In genomic region chr6:42961020-42961470, GRCh38 we compare ENCODE assay signal across 8 cellular contexts. TPM values are rescaled to one million over a fixed set of nuclear protein-coding genes. Genes with fewer than 3 reads are reported as not detected.
DNase-seq lines count a peak whose midpoint lies in the region; ATAC-seq and TF ChIP-seq lines count a peak whose summit lies in the region.
"Had no signal": no experiment of that assay in that cellular context is flagged by ENCODE, and none has a peak within 500 bp of the region (broad histone marks: within the 10 kb centered on the region; RNA-seq: fewer than 3 reads in every experiment).

No MANE protein-coding gene starts in this region.

- H3K27me3 Mint-ChIP-seq in stimulated activated naive B cell treated with anti-CD40 and anti-IgM and Interleukin-4, amounts not matched to agents 10 μg/mL and 1 μg/mL and 100 μg/mL, for 72 hours: peaks cover 5 to 20% of the 10 kb centered on the region in 2 donors

- H3K4me3 ChIP-seq in HEK293 (ENCODE audit: low read depth, low read length) (peak overlapping the region; percentile 44), astrocyte of the cerebellum (ENCODE audit: low read depth, low read length) (peak overlapping the region; percentile 46)

- H3K36me3 Mint-ChIP-seq in stimulated activated naive B cell treated with anti-CD40 and anti-IgM and Interleukin-4, amounts not matched to agents 10 μg/mL and 1 μg/mL and 100 μg/mL, for 72 hours: peaks cover 30 to 40% of the 10 kb centered on the region in 2 donors

- H3K4me1 Mint-ChIP-seq in stimulated activated naive B cell treated with anti-CD40 and anti-IgM and Interleukin-4, amounts not matched to agents 10 μg/mL and 1 μg/mL and 100 μg/mL, for 72 hours: peaks cover 17 to 20% of the 10 kb centered on the region in 2 donors

- no peaks in the 10 kb centered on the region for H3K9me3 Mint-ChIP-seq in stimulated activated naive B cell treated with anti-CD40 and anti-IgM and Interleukin-4, amounts not matched to agents 10 μg/mL and 1 μg/mL and 100 μg/mL, for 72 hours

- peak overlapping the region; percentile 82 to 89 for H3K4me3 Mint-ChIP-seq in stimulated activated naive B cell treated with anti-CD40 and anti-IgM and Interleukin-4, amounts not matched to agents 10 μg/mL and 1 μg/mL and 100 μg/mL, for 72 hours

- TF ChIP-seq CTCF in HEK293 (tag by site-specific recombination; IDR thresholded peaks at IDR 0.05): no peak
- TF ChIP-seq CTCF in astrocyte of the cerebellum (IDR thresholded peaks at IDR 0.05; ENCODE audit: low read depth, low read length, missing control alignments): no peak

- H3K27ac Mint-ChIP-seq in stimulated activated naive B cell treated with anti-CD40 and anti-IgM and Interleukin-4, amounts not matched to agents 10 μg/mL and 1 μg/mL and 100 μg/mL, for 72 hours: no peak overlapping the region

- H3K36me3 ChIP-seq in HEK293 (ENCODE audit: control insufficient read depth in 2 of 2, insufficient read depth in 1 of 2, low read length in 2 of 2): peaks cover 0 to 28% of the 10 kb centered on the region in 2 experiments; a peak in 2 of 3 replicates

- CTCF ChIA-PET in HEK293 (lab: Yijun Ruan, JAX): interaction anchor here (0.6 to 4.0 kb wide), 6 partner anchors 10 to 495 kb away, joined by 3 to 24 read pairs (median 4); no protein-coding TSS in a partner anchor

- no peaks in the 10 kb centered on the region for H3K9me3 ChIP-seq in HEK293 (ENCODE audit: control insufficient read depth, insufficient read depth, low read depth, low read length)

- POLR2A ChIA-PET in HEK293 (lab: Yijun Ruan, JAX): interaction anchor here (0.8 to 2.3 kb wide), 7 partner anchors 23 to 98 kb away, joined by 3 to 9 read pairs (median 4); partner anchors contain the start of genes CNPY3, CUL7, KLC4 and KLHDC3

- ATAC-seq in left colon (peak; percentile 2), GM19324 (IDR thresholded peaks at IDR 0.05; ENCODE audit: low FRiP score, unreplicated experiment) (no peak), GM18520 (IDR thresholded peaks at IDR 0.05; ENCODE audit: unreplicated experiment) (no peak)
- ATAC-seq in stimulated activated naive B cell treated with anti-CD40 and anti-IgM and Interleukin-4, amounts not matched to agents 10 μg/mL and 1 μg/mL and 100 μg/mL, for 72 hours (replicated peaks): no peak

- in situ Hi-C loops in astrocyte of the cerebellum (cut with HindIII; ENCODE audit: low sequenced_read_pairs): no loop called here

- 0 out of 2 replicates have a peak, but pooled peaks cover 4% of the 10 kb centered on the region for H3K4me1 ChIP-seq in HEK293 (ENCODE audit: control insufficient read depth, insufficient read depth, low read length)

- no peak overlapping the region for H3K27ac ChIP-seq in HEK293 (ENCODE audit: extremely low read depth, low read depth, low read length)

- intact Hi-C loops in left colon (cut with DNase I, micrococcal nuclease): no loop called here

- no peak for DNase-seq in astrocyte of the cerebellum (ENCODE audit: low read depth)
- DNase-seq in left colon: no peak
- DNase-seq in stimulated activated naive B cell treated with anti-CD40 and anti-IgM and Interleukin-4, amounts not matched to agents 10 μg/mL and 1 μg/mL and 100 μg/mL, for 72 hours: no peak
- no peak for DNase-seq in glomerular visceral epithelial cell (ENCODE audit: extremely low spot score)
- DNase-seq: KG1 had no signal

TF ChIP-seq in HEK293, 187 proteins besides CTCF, POLR2A, EP300 and RAD21 (continues in another document):
- no peak for TF ChIP-seq ZNF580 (tag by site-specific recombination; IDR thresholded peaks at IDR 0.05)
- no peak for TF ChIP-seq SCRT2 (tag by site-specific recombination; IDR thresholded peaks at IDR 0.05)
- TF ChIP-seq ZNF335 (tag by site-specific recombination; conservative IDR thresholded peaks at IDR 0.05): peak; percentile 79
- 0 out of 2 replicates have a peak, but pooled peaks have one; percentile 20 for TF ChIP-seq PRDM1 (tag by site-specific recombination; IDR thresholded peaks at IDR 0.05)
- no peak for TF ChIP-seq ZNF843 (tag by site-specific recombination; IDR thresholded peaks at IDR 0.05)
- TF ChIP-seq ZNF600 (tag by site-specific recombination; IDR thresholded peaks at IDR 0.05): peak; percentile 80
- TF ChIP-seq ZNF792 (tag by site-specific recombination; IDR thresholded peaks at IDR 0.05): no peak
- peak; percentile 34; the same call in 1 of the 2 replicates for TF ChIP-seq ZBTB7A (tag by site-specific recombination; IDR thresholded peaks at IDR 0.05; ENCODE audit: low read depth)
- no peak for TF ChIP-seq HOXD13 (CRISPR knock-in tag; IDR thresholded peaks at IDR 0.05; ENCODE audit: borderline replicate concordance)
- no peak for TF ChIP-seq ATF2 (tag by site-specific recombination; IDR thresholded peaks at IDR 0.05; ENCODE audit: low read depth)
- peak; percentile 44 for TF ChIP-seq ZBTB26 (tag by site-specific recombination; optimal IDR thresholded peaks at IDR 0.05)
- no peak for TF ChIP-seq ZNF707 (tag by site-specific recombination; IDR thresholded peaks at IDR 0.05)
- TF ChIP-seq ZNF311 (tag by site-specific recombination; IDR thresholded peaks at IDR 0.05; ENCODE audit: borderline replicate concordance): no peak
- peak; percentile 46; the same call in 1 of the 2 replicates for TF ChIP-seq PRDM2 (tag by site-specific recombination; IDR thresholded peaks at IDR 0.05; ENCODE audit: borderline replicate concordance)

RNA-seq across cellular contexts. Expression of gene GNMT, which starts 0.5 kb away (rescaled TPM):
- under 1 TPM in 1 of 2 donors, not detected in 1; 0.37 TPM for total RNA-seq in left colon

RNA-seq across cellular contexts. Expression of gene PEX6, which starts 17.9 kb away (rescaled TPM):
- total RNA-seq in left colon: 10 to 100 TPM; 22.4 to 26.9 TPM

RNA-seq across cellular contexts. Expression of gene PPP2R5D, which starts 23.3 kb away (rescaled TPM):
- 10 to 100 TPM; 33.7 to 36.4 TPM for total RNA-seq in left colon

RNA-seq across cellular contexts. Expression of gene CNPY3, which starts 31.8 kb away (rescaled TPM):
- total RNA-seq in left colon: 10 to 100 TPM; 19.6 to 25.9 TPM

RNA-seq across cellular contexts. Expression of gene PTCRA, which starts 45.2 kb away (rescaled TPM):
- not detected for total RNA-seq in left colon
